ENCODE assay signal across 8 cellular contexts in genomic region chr6:137868721-137869631, GRCh38. TPM values are rescaled to one million over a fixed set of nuclear protein-coding genes. Genes with fewer than 3 reads are reported as not detected.
DNase-seq lines count a peak whose midpoint lies in the region; ATAC-seq and TF ChIP-seq lines count a peak whose summit lies in the region.

No MANE protein-coding gene starts in this region.

- in situ Hi-C loops in HAP-1 (cut with MboI; ENCODE audit: low sequenced_read_pairs) = loop anchor here (10.0 kb wide), 1 partner anchor 154 kb away; no protein-coding TSS in a partner anchor

- POLR2A ChIA-PET in HEK293T (lab: Yijun Ruan, JAX) = no interaction called here

- DNase-seq in Calu3 (no peak), NB4 (ENCODE audit: low read depth) (no peak), ovary (no peak), aorta (no peak), HAP-1 (ENCODE audit: low spot score in 2 of 2) (no peak), HEK293T (ENCODE audit: extremely low spot score) (no peak)

- TF ChIP-seq POLR2A in NB4 (IDR thresholded peaks at IDR 0.05; ENCODE audit: extremely low read depth, insufficient read length) (no peak), ovary (IDR thresholded peaks at IDR 0.05) (no peak)

- H3K4me3 Mint-ChIP-seq in Calu3 (ENCODE audit: low read depth, unreplicated experiment) = peak overlapping the region; percentile 86

- H3K27ac Mint-ChIP-seq in Calu3 (ENCODE audit: unreplicated experiment) = peak overlapping the region; percentile 71

- peaks cover 44% of the 10 kb centered on the region for H3K4me1 Mint-ChIP-seq in Calu3 (ENCODE audit: low read depth, unreplicated experiment)

- no peak overlapping the region for H3K9ac ChIP-seq in endocrine pancreas (ENCODE audit: control insufficient read depth, insufficient read depth, low read length)

- CTCF ChIA-PET in Calu3 (lab: Charles Lee) = interaction anchor here (1.0 to 2.4 kb wide), 3 partner anchors 70 to 78 kb away, joined by 4 to 8 read pairs (median 6); no protein-coding TSS in a partner anchor
- CTCF ChIA-PET in HEK293T (lab: Yijun Ruan, JAX) = interaction anchor here (0.7 kb wide), 1 partner anchor 120 kb away, joined by 3 read pairs; no protein-coding TSS in a partner anchor

- H3K36me3 ChIP-seq in endocrine pancreas (ENCODE audit: control insufficient read depth, insufficient read depth, low read length) = no peaks in the 10 kb centered on the region
- no peaks in the 10 kb centered on the region for H3K36me3 ChIP-seq in ovary
- no peaks in the 10 kb centered on the region for H3K36me3 ChIP-seq in aorta (ENCODE audit: control insufficient read depth in 1 of 2, insufficient read depth in 2 of 2, low read length in 1 of 2)
- 0 out of 2 replicates have a peak, but pooled peaks cover 4% of the 10 kb centered on the region for H3K36me3 ChIP-seq in HAP-1 (replicated peaks)

- 36 to 41% (median 38%) methylated on average over 10 of the region's 10 CpGs for WGBS in ovary, 3 donors
- WGBS in aorta, 2 donors = 70 to 71% methylated on average over 10 of the region's 10 CpGs

- ATAC-seq in aorta (ENCODE audit: low FRiP score) (no peak), HG03571 (IDR thresholded peaks at IDR 0.05; ENCODE audit: unreplicated experiment) (no peak)

- peak overlapping the region; percentile 92 for H3K4me3 ChIP-seq in NB4 (ENCODE audit: low read depth, low read length)
- H3K4me3 ChIP-seq in endocrine pancreas (ENCODE audit: control insufficient read depth, insufficient read depth, low read length) = peak overlapping the region; percentile 86
- H3K4me3 ChIP-seq in ovary = peak overlapping the region; percentile 93
- H3K4me3 ChIP-seq in aorta (ENCODE audit: low read length in 2 of 2) = no peak overlapping the region
- H3K4me3 ChIP-seq in HAP-1 = no peak overlapping the region

- TF ChIP-seq EP300 in ovary (IDR thresholded peaks at IDR 0.05) = no peak

- intact Hi-C loops in Calu3 (cut with micrococcal nuclease; ENCODE audit: unreplicated experiment) = loop anchor here (2.0 to 5.0 kb wide), 4 partner anchors 68 to 162 kb away; no protein-coding TSS in a partner anchor
- intact Hi-C loops in ovary (cut with DNase I) = loop anchor here in 3 of 4 donors (5.0 to 10.0 kb wide), 5 partner anchors 47 to 162 kb away; no protein-coding TSS in a partner anchor
- intact Hi-C loops in aorta (cut with DNase I) = loop anchor here (5.0 to 10.0 kb wide), 3 partner anchors 63 to 654 kb away; partner anchors contain the start of gene IFNGR1 (in 1 of the 2)

- no peaks in the 10 kb centered on the region for H3K9me3 ChIP-seq in endocrine pancreas (ENCODE audit: control insufficient read depth, low read length)
- H3K9me3 ChIP-seq in ovary = no peaks in the 10 kb centered on the region
- H3K9me3 ChIP-seq in aorta (ENCODE audit: control insufficient read depth, low read length) = no peaks in the 10 kb centered on the region
- no peaks in the 10 kb centered on the region for H3K9me3 ChIP-seq in HAP-1

- H3K9me3 Mint-ChIP-seq in Calu3 (ENCODE audit: low read depth, unreplicated experiment) = no peaks in the 10 kb centered on the region

- peaks cover 34% of the 10 kb centered on the region for H3K36me3 Mint-ChIP-seq in Calu3 (ENCODE audit: insufficient read depth, unreplicated experiment)

- no peaks in the 10 kb centered on the region for H3K27me3 Mint-ChIP-seq in Calu3 (ENCODE audit: unreplicated experiment)

- TF ChIP-seq CTCF in Calu3 (IDR thresholded peaks at IDR 0.05; ENCODE audit: unreplicated experiment) (no peak), NB4 (IDR thresholded peaks at IDR 0.05; ENCODE audit: low read depth, low read length) (no peak), ovary (IDR thresholded peaks at IDR 0.05) (no peak)

- peak overlapping the region in 1 of 2 donors; percentile 19 for H3K27ac ChIP-seq in ovary
- no peak overlapping the region for H3K27ac ChIP-seq in aorta (ENCODE audit: low read depth in 1 of 2, low read length in 2 of 2)

- H3K27me3 ChIP-seq in endocrine pancreas (ENCODE audit: control insufficient read depth, insufficient read depth, low read length) = no peaks in the 10 kb centered on the region
- H3K27me3 ChIP-seq in ovary = no peaks in the 10 kb centered on the region
- H3K27me3 ChIP-seq in aorta (ENCODE audit: control insufficient read depth in 1 of 2, insufficient read depth in 2 of 2, low read length in 1 of 2) = no peaks in the 10 kb centered on the region
- peaks cover 4% of the 10 kb centered on the region; the same call in 1 of the 2 replicates for H3K27me3 ChIP-seq in HAP-1 (ENCODE audit: low read depth)

- no TSS peak for BruUV-seq in Calu3 (replicated peaks; lab: Mats Ljungman, UMichigan)

- H3K4me1 ChIP-seq in endocrine pancreas (ENCODE audit: control insufficient read depth, insufficient read depth, low read length) (no peaks in the 10 kb centered on the region), ovary (ENCODE audit: insufficient read depth) (peaks cover 5% of the 10 kb centered on the region), aorta (ENCODE audit: control insufficient read depth in 1 of 2, insufficient read depth in 2 of 2, low read length in 2 of 2) (no peaks in the 10 kb centered on the region), HAP-1 (peaks cover 15% of the 10 kb centered on the region)

TF ChIP-seq in HEK293T, 16 proteins besides CTCF, POLR2A, EP300 and RAD21:
- TF ChIP-seq FOXM1 (IDR thresholded peaks at IDR 0.05; ENCODE audit: borderline replicate concordance) = no peak
- TF ChIP-seq TARDBP (IDR thresholded peaks at IDR 0.05) = no peak
- no peak for TF ChIP-seq PKNOX1 (IDR thresholded peaks at IDR 0.05)
- TF ChIP-seq ARNT (IDR thresholded peaks at IDR 0.05) = no peak
- TF ChIP-seq HDGF (IDR thresholded peaks at IDR 0.05; ENCODE audit: borderline replicate concordance) = no peak
- no peak for TF ChIP-seq ZNF384 (IDR thresholded peaks at IDR 0.05)

RNA-seq across cellular contexts. Expression of gene TNFAIP3, which starts 1.9 kb away (rescaled TPM):
- total RNA-seq in Calu3 (2022) = 19.4 and 22.6 TPM in 2 replicates
- 100 to 1,000 TPM in 3 of 7 donors, 10 to 100 TPM in 4; 57.3 to 206 (median 99.5) TPM for total RNA-seq in ovary
- polyA plus RNA-seq in ovary = 10 to 100 TPM; 35.4 to 58.0 TPM
- total RNA-seq in aorta = 10 to 100 TPM; 22.0 to 40.2 TPM
- 1 to 10 TPM; 4.9 to 5.6 TPM for polyA plus RNA-seq in aorta

Comparison
In these comparisons a context has a peak if more than half of its experiments do, and no peak if none do; other contexts are left out.
1. H3K4me3 ChIP-seq: peak in NB4 (single experiment), endocrine pancreas (single experiment) and ovary (single experiment); none in aorta (0 of 2) and HAP-1 (single experiment).